9 cellular contexts compared by ENCODE assay signal in the genomic region with DNA sequence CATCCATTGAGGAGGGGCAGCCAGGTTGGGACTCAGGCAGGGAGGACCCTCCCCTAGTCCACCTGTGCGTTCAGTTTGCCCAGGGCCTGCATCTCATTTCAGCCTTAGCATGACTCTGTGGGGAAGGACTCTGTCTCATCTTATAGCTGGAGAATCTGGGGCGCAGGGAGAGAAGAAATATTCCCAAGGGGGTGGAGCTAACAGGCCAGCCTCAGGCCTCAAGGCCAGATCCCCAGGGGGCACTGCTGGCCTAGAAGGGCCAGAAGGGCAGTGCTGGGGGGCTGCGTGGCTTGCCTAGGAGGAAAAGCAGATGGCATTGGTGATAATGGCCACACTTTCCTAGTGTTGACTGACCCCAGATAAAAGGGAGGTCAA. TPM values are rescaled to one million over a fixed set of nuclear protein-coding genes. Genes with fewer than 3 reads are reported as not detected.
DNase-seq lines count a peak whose midpoint lies in the region; ATAC-seq and TF ChIP-seq lines count a peak whose summit lies in the region.
"Had no signal": no experiment of that assay in that cellular context is flagged by ENCODE, and none has a peak within 500 bp of the region (broad histone marks: within the 10 kb centered on the region; RNA-seq: fewer than 3 reads in every experiment).

No MANE protein-coding gene starts in this region.

- no TSS peak for BruUV-seq in PC-9 (replicated peaks; lab: Mats Ljungman, UMichigan)

- CTCF ChIA-PET in PC-9 (lab: Charles Lee), result interaction anchor here (0.5 to 1.1 kb wide), 5 partner anchors 8 to 109 kb away, joined by 3 to 5 read pairs (median 3); no protein-coding TSS in a partner anchor

- intact Hi-C loops in PC-9 (cut with micrococcal nuclease; ENCODE audit: unreplicated experiment), result loop anchor here (5.0 kb wide), 1 partner anchor 791 kb away; a partner anchor contains a TSS
- intact Hi-C loops in ovary (cut with DNase I), result loop anchor here in 1 of 4 donors (10.0 kb wide), 1 partner anchor 101 kb away; no protein-coding TSS in a partner anchor

- no peak for TF ChIP-seq EP300 in ovary (IDR thresholded peaks at IDR 0.05)

- peaks cover 0 to 20% (median 4%) of the 10 kb centered on the region in 11 experiments; a peak in 8 of 22 replicates for H3K27me3 ChIP-seq in BLaER1 treated with 17β-estradiol and CSF1 and Interleukin-3, amounts not matched to agents 10 nM and 100 nM
- H3K27me3 ChIP-seq in PC-9 (ENCODE audit: insufficient read depth, low read depth) (no peaks in the 10 kb centered on the region), fibroblast of lung (ENCODE audit: control insufficient read depth, insufficient read depth, low read length) (no peaks in the 10 kb centered on the region), ovary (no peaks in the 10 kb centered on the region)

- DNase-seq in PC-9 (no peak), fibroblast of lung (ENCODE audit: low read depth in 2 of 2) (no peak), ovary (no peak), NCI-H146 (lab: John Stamatoyannopoulos, UW) (no peak), hepatic stellate cell (ENCODE audit: low spot score) (no peak)
- DNase-seq in activated CD8-positive, alpha-beta memory T cell treated with anti-CD3 and anti-CD28 coated beads for 24 hours, result no peak
- DNase-seq: NCI-H187 treated with DMSO at 0.1 percent for 48 hours had no signal

- no peaks in the 10 kb centered on the region; a peak in 3 of 22 replicates for H3K36me3 ChIP-seq in BLaER1 treated with 17β-estradiol and CSF1 and Interleukin-3, amounts not matched to agents 10 nM and 100 nM
- H3K36me3 ChIP-seq in PC-9 (ENCODE audit: low read depth), result peaks cover 87% of the 10 kb centered on the region
- H3K36me3 ChIP-seq in fibroblast of lung (ENCODE audit: control insufficient read depth, insufficient read depth, low read length), result peaks cover 82% of the 10 kb centered on the region
- no peaks in the 10 kb centered on the region for H3K36me3 ChIP-seq in ovary

- TF ChIP-seq CTCF in PC-9 (conservative IDR thresholded peaks at IDR 0.05) (no peak), fibroblast of lung (conservative IDR thresholded peaks at IDR 0.05 in 1 of 2, IDR thresholded peaks at IDR 0.05 in 1 of 2; ENCODE audit: low read depth in 1 of 2, low read length in 2 of 2) (no peak), ovary (IDR thresholded peaks at IDR 0.05) (no peak)

- no peak overlapping the region; a peak in 1 of 22 replicates for H3K27ac ChIP-seq in BLaER1 treated with 17β-estradiol and CSF1 and Interleukin-3, amounts not matched to agents 10 nM and 100 nM
- peak overlapping the region; percentile 100 for H3K27ac ChIP-seq in PC-9
- H3K27ac ChIP-seq in fibroblast of lung (ENCODE audit: insufficient read depth, low read length), result peak overlapping the region; percentile 89
- H3K27ac ChIP-seq in ovary, result peak overlapping the region; percentile 51 to 72

- H3F3A ChIP-seq in PC-9 (ENCODE audit: insufficient read depth, low read depth), result peaks cover 95% of the 10 kb centered on the region

- ATAC-seq in GM19351 (IDR thresholded peaks at IDR 0.05; ENCODE audit: unreplicated experiment), result no peak

- peaks cover 0 to 27% (median 0%) of the 10 kb centered on the region in 11 experiments; a peak in 4 of 22 replicates for H4K20me1 ChIP-seq in BLaER1 treated with 17β-estradiol and CSF1 and Interleukin-3, amounts not matched to agents 10 nM and 100 nM
- H4K20me1 ChIP-seq in PC-9 (ENCODE audit: insufficient read depth) (peaks cover 19% of the 10 kb centered on the region), fibroblast of lung (ENCODE audit: control insufficient read depth, extremely low read depth, insufficient read depth, low read length) (no peaks in the 10 kb centered on the region)

- H3K4me3 ChIP-seq in BLaER1 treated with 17β-estradiol and CSF1 and Interleukin-3, amounts not matched to agents 10 nM and 100 nM, result peak overlapping the region in 9 of 10 experiments; percentile 50 to 70 (median 58); a peak in 14 of 20 replicates
- H3K4me3 ChIP-seq in PC-9 (peak overlapping the region; percentile 54), fibroblast of lung (replicated peaks in 1 of 4; ENCODE audit: control extremely low read depth in 1 of 4, insufficient read depth in 1 of 4, low read depth in 3 of 4, low read length in 4 of 4) (no peak overlapping the region), ovary (no peak overlapping the region)

- H3K4me1 ChIP-seq in BLaER1 treated with 17β-estradiol and CSF1 and Interleukin-3, amounts not matched to agents 10 nM and 100 nM, result peaks cover 16 to 33% (median 28%) of the 10 kb centered on the region in 10 experiments
- H3K4me1 ChIP-seq in PC-9 (replicated peaks; ENCODE audit: insufficient read depth) (peaks cover 96% of the 10 kb centered on the region), fibroblast of lung (ENCODE audit: control insufficient read depth, extremely low read depth, insufficient read depth, low read length) (peaks cover 87% of the 10 kb centered on the region), ovary (ENCODE audit: insufficient read depth) (peaks cover 33% of the 10 kb centered on the region)

- TF ChIP-seq POLR2A in ovary (IDR thresholded peaks at IDR 0.05), result no peak

- H3K9me2 ChIP-seq in PC-9 (ENCODE audit: insufficient read depth), result no peaks in the 10 kb centered on the region

- H3K9ac ChIP-seq in BLaER1 treated with 17β-estradiol and CSF1 and Interleukin-3, amounts not matched to agents 10 nM and 100 nM, result peak overlapping the region in 8 of 11 experiments; percentile 46 to 69 (median 62); a peak in 8 of 22 replicates
- peak overlapping the region; percentile 67 for H3K9ac ChIP-seq in fibroblast of lung (ENCODE audit: insufficient read depth, low read length)

- no peak overlapping the region for H2AFZ ChIP-seq in PC-9
- H2AFZ ChIP-seq in fibroblast of lung (ENCODE audit: low read length), result no peak overlapping the region

- WGBS in ovary, 3 donors, result 52 to 55% (median 54%) methylated on average over 3 of the region's 3 CpGs

- POLR2A ChIA-PET in PC-9 (lab: Charles Lee; ENCODE audit: unreplicated experiment), result interaction anchor here (0.6 to 2.8 kb wide), 9 partner anchors 11 to 54 kb away, joined by 5 to 76 read pairs (median 13); a partner anchor contains a TSS

- no peaks in the 10 kb centered on the region for H3K9me3 ChIP-seq in BLaER1 treated with 17β-estradiol and CSF1 and Interleukin-3, amounts not matched to agents 10 nM and 100 nM (replicated peaks in 1 of 11)
- H3K9me3 ChIP-seq in PC-9 (ENCODE audit: insufficient read depth, low read depth) (no peaks in the 10 kb centered on the region), fibroblast of lung (ENCODE audit: control insufficient read depth, insufficient read depth, low read depth, low read length) (no peaks in the 10 kb centered on the region), ovary (no peaks in the 10 kb centered on the region)

- H3K4me2 ChIP-seq in BLaER1 treated with 17β-estradiol and CSF1 and Interleukin-3, amounts not matched to agents 10 nM and 100 nM, result peak overlapping the region; percentile 95 to 99 (median 98)
- H3K4me2 ChIP-seq in PC-9 (peak overlapping the region; percentile 87), fibroblast of lung (ENCODE audit: extremely low read depth, insufficient read depth, low read length) (peak overlapping the region; percentile 52)

- H3K79me2 ChIP-seq in PC-9 (ENCODE audit: low read depth) (peaks cover 85% of the 10 kb centered on the region), fibroblast of lung (ENCODE audit: control insufficient read depth, insufficient read depth, low read length) (peaks cover 58% of the 10 kb centered on the region)

RNA-seq across cellular contexts. Expression of a gene that starts 10.9 kb away (rescaled TPM):
- 147 and 221 TPM in 2 replicates for total RNA-seq in PC-9 (2021)
- 58.6 and 74.6 TPM in 2 replicates for total RNA-seq in fibroblast of lung
- 68.9 and 97.0 TPM in 2 replicates for polyA plus RNA-seq in fibroblast of lung
- polyA plus RNA-seq in fibroblast of lung (2012), result 59.7 and 93.1 TPM in 2 replicates
- 187 and 260 TPM in 2 replicates for polyA minus RNA-seq in fibroblast of lung (ENCODE audit: low replicate concordance)
- total RNA-seq in ovary, result 10 to 100 TPM; 20.5 to 60.4 (median 44.8) TPM
- 10 to 100 TPM; 28.7 to 32.9 TPM for polyA plus RNA-seq in ovary

Comparison
In these comparisons a context has a peak if more than half of its experiments do, and no peak if none do; other contexts are left out.
1. H3K27ac ChIP-seq: peak in PC-9 (single experiment), fibroblast of lung (single experiment) and ovary (2 of 2); none in BLaER1 treated with 17β-estradiol and CSF1 and Interleukin-3, amounts not matched to agents 10 nM and 100 nM (0 of 11).
2. H3K4me3 ChIP-seq: peak in BLaER1 treated with 17β-estradiol and CSF1 and Interleukin-3, amounts not matched to agents 10 nM and 100 nM (9 of 10) and PC-9 (single experiment); none in fibroblast of lung (0 of 4) and ovary (single experiment).
3. Peak in every context shown above with its lines, with median percentiles within 50 percentile points of each other: H3K4me2 ChIP-seq.